2 cellular contexts compared by ENCODE assay signal in the genomic region with DNA sequence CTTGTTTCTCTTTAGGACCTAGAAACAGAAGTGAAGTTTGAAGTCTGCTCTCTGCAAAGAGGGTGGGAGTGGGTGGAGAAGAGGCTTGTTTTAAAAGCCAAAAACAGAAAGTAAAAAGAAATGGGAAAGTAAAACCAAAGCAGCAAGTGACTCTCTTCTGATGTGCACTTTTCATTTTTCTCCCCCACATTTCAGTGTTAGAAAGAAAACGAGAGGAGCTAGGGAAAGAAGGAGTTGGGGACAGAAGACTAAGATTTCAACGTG.
TF ChIP-seq lines count a peak whose summit lies in the region.

No MANE protein-coding gene starts in this region.

TF ChIP-seq in SK-N-SH, 30 proteins besides CTCF, POLR2A, EP300 and RAD21 (continued from another document):
- TF ChIP-seq, protein P1, sequence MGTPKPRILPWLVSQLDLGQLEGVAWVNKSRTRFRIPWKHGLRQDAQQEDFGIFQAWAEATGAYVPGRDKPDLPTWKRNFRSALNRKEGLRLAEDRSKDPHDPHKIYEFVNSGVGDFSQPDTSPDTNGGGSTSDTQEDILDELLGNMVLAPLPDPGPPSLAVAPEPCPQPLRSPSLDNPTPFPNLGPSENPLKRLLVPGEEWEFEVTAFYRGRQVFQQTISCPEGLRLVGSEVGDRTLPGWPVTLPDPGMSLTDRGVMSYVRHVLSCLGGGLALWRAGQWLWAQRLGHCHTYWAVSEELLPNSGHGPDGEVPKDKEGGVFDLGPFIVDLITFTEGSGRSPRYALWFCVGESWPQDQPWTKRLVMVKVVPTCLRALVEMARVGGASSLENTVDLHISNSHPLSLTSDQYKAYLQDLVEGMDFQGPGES (IDR thresholded peaks at IDR 0.05; ENCODE audit: low read depth, low read length), result no peak
- TF ChIP-seq SMC3 (IDR thresholded peaks at IDR 0.05; ENCODE audit: low read depth, low read length) (no peak), TCF12 (IDR thresholded peaks at IDR 0.05) (no peak), RCOR1 (IDR thresholded peaks at IDR 0.05; ENCODE audit: low read length) (no peak), TAF1 (IDR thresholded peaks at IDR 0.05; ENCODE audit: borderline replicate concordance, low read depth, low read length) (no peak), MEF2A (IDR thresholded peaks at IDR 0.05; ENCODE audit: borderline replicate concordance, low read depth) (no peak), CHD2 (IDR thresholded peaks at IDR 0.05; ENCODE audit: low read length, partially characterized antibody) (no peak), RXRA (IDR thresholded peaks at IDR 0.05; ENCODE audit: borderline replicate concordance, low read depth) (no peak), JUND (IDR thresholded peaks at IDR 0.05) (no peak), RFX5 (IDR thresholded peaks at IDR 0.05; ENCODE audit: low read length) (no peak), FOXM1 (IDR thresholded peaks at IDR 0.05; ENCODE audit: low read depth) (no peak)
- TF ChIP-seq, protein P2, sequence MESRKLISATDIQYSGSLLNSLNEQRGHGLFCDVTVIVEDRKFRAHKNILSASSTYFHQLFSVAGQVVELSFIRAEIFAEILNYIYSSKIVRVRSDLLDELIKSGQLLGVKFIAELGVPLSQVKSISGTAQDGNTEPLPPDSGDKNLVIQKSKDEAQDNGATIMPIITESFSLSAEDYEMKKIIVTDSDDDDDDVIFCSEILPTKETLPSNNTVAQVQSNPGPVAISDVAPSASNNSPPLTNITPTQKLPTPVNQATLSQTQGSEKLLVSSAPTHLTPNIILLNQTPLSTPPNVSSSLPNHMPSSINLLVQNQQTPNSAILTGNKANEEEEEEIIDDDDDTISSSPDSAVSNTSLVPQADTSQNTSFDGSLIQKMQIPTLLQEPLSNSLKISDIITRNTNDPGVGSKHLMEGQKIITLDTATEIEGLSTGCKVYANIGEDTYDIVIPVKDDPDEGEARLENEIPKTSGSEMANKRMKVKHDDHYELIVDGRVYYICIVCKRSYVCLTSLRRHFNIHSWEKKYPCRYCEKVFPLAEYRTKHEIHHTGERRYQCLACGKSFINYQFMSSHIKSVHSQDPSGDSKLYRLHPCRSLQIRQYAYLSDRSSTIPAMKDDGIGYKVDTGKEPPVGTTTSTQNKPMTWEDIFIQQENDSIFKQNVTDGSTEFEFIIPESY (IDR thresholded peaks at IDR 0.05; ENCODE audit: borderline replicate concordance, low read depth), result no peak
- TF ChIP-seq, protein P3, sequence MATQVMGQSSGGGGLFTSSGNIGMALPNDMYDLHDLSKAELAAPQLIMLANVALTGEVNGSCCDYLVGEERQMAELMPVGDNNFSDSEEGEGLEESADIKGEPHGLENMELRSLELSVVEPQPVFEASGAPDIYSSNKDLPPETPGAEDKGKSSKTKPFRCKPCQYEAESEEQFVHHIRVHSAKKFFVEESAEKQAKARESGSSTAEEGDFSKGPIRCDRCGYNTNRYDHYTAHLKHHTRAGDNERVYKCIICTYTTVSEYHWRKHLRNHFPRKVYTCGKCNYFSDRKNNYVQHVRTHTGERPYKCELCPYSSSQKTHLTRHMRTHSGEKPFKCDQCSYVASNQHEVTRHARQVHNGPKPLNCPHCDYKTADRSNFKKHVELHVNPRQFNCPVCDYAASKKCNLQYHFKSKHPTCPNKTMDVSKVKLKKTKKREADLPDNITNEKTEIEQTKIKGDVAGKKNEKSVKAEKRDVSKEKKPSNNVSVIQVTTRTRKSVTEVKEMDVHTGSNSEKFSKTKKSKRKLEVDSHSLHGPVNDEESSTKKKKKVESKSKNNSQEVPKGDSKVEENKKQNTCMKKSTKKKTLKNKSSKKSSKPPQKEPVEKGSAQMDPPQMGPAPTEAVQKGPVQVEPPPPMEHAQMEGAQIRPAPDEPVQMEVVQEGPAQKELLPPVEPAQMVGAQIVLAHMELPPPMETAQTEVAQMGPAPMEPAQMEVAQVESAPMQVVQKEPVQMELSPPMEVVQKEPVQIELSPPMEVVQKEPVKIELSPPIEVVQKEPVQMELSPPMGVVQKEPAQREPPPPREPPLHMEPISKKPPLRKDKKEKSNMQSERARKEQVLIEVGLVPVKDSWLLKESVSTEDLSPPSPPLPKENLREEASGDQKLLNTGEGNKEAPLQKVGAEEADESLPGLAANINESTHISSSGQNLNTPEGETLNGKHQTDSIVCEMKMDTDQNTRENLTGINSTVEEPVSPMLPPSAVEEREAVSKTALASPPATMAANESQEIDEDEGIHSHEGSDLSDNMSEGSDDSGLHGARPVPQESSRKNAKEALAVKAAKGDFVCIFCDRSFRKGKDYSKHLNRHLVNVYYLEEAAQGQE (IDR thresholded peaks at IDR 0.05; ENCODE audit: low read depth, low read length), result no peak

TF ChIP-seq in SK-N-SH treated with all-trans-retinoic acid at 6 μM for 48 hours, 23 proteins besides CTCF, POLR2A, EP300 and RAD21 (continued from another document):
- TF ChIP-seq, protein P4, sequence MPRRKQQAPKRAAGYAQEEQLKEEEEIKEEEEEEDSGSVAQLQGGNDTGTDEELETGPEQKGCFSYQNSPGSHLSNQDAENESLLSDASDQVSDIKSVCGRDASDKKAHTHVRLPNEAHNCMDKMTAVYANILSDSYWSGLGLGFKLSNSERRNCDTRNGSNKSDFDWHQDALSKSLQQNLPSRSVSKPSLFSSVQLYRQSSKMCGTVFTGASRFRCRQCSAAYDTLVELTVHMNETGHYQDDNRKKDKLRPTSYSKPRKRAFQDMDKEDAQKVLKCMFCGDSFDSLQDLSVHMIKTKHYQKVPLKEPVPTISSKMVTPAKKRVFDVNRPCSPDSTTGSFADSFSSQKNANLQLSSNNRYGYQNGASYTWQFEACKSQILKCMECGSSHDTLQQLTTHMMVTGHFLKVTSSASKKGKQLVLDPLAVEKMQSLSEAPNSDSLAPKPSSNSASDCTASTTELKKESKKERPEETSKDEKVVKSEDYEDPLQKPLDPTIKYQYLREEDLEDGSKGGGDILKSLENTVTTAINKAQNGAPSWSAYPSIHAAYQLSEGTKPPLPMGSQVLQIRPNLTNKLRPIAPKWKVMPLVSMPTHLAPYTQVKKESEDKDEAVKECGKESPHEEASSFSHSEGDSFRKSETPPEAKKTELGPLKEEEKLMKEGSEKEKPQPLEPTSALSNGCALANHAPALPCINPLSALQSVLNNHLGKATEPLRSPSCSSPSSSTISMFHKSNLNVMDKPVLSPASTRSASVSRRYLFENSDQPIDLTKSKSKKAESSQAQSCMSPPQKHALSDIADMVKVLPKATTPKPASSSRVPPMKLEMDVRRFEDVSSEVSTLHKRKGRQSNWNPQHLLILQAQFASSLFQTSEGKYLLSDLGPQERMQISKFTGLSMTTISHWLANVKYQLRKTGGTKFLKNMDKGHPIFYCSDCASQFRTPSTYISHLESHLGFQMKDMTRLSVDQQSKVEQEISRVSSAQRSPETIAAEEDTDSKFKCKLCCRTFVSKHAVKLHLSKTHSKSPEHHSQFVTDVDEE (CRISPR knock-in tag; IDR thresholded peaks at IDR 0.05), result no peak
- TF ChIP-seq ZNF70 (CRISPR knock-in tag; IDR thresholded peaks at IDR 0.05) (no peak), ZNF565 (CRISPR knock-in tag; conservative IDR thresholded peaks at IDR 0.05; ENCODE audit: low read depth) (no peak), TOX (CRISPR knock-in tag; IDR thresholded peaks at IDR 0.05; ENCODE audit: borderline replicate concordance) (no peak), ZC3H10 (CRISPR knock-in tag; IDR thresholded peaks at IDR 0.05) (no peak), TCF4 (CRISPR knock-in tag; IDR thresholded peaks at IDR 0.05; ENCODE audit: borderline replicate concordance) (no peak), SNAI2 (CRISPR knock-in tag; IDR thresholded peaks at IDR 0.05) (no peak), RARB (CRISPR knock-in tag; IDR thresholded peaks at IDR 0.05) (no peak), ZNF8 (CRISPR knock-in tag; IDR thresholded peaks at IDR 0.05) (no peak), ZFP3 (CRISPR knock-in tag; IDR thresholded peaks at IDR 0.05) (no peak), ISL1 (CRISPR knock-in tag; IDR thresholded peaks at IDR 0.05) (no peak), PATZ1 (CRISPR knock-in tag; IDR thresholded peaks at IDR 0.05; ENCODE audit: borderline replicate concordance) (no peak), CSDC2 (CRISPR knock-in tag; IDR thresholded peaks at IDR 0.05) (no peak), CSRNP3 (CRISPR knock-in tag; IDR thresholded peaks at IDR 0.05) (no peak), PPARA (CRISPR knock-in tag; IDR thresholded peaks at IDR 0.05; ENCODE audit: borderline replicate concordance) (no peak)
